Comparison of ENCODE assay signal across 8 cellular contexts in genomic region chr2:27723372-27724144, GRCh38. TPM values are rescaled to one million over a fixed set of nuclear protein-coding genes. Genes with fewer than 3 reads are reported as not detected.
DNase-seq lines count a peak whose midpoint lies in the region; ATAC-seq, FAIRE-seq and TF ChIP-seq lines count a peak whose summit lies in the region.

No MANE protein-coding gene starts in this region.

- H3K79me2 ChIP-seq in GM23338 (replicated peaks; ENCODE audit: insufficient read depth) (no peaks in the 10 kb centered on the region), OCI-LY1 (ENCODE audit: insufficient read depth, low read length) (no peaks in the 10 kb centered on the region)

- no peak overlapping the region for H3K9ac ChIP-seq in OCI-LY1 (ENCODE audit: low read length)
- peak overlapping the region in 1 of 2 donors; percentile 10 for H3K9ac ChIP-seq in kidney (ENCODE audit: low read length in 2 of 2)

- H2AFZ ChIP-seq in GM23338 (peak overlapping the region; percentile 60; the same call in 1 of the 2 replicates), OCI-LY1 (ENCODE audit: low read length) (no peak overlapping the region)

- H3K27me3 Mint-ChIP-seq in GM23338 (ENCODE audit: insufficient read depth, low read depth, poor library complexity), result peaks cover 3% of the 10 kb centered on the region

- peaks cover 36% of the 10 kb centered on the region for H3K4me1 Mint-ChIP-seq in GM23338

- DNase-seq in COLO829 (ENCODE audit: low spot score) (peak; percentile 59), GM23338 (ENCODE audit: low spot score) (peak; percentile 93), kidney (no peak), spleen (no peak), DMS153 treated with DMSO at 0.1 percent for 48 hours (lab: John Stamatoyannopoulos, UW; ENCODE audit: unreplicated experiment) (no peak)
- peak; percentile 7 for DNase-seq in central memory CD4-positive, alpha-beta T cell

- no peaks in the 10 kb centered on the region for H3K27me3 ChIP-seq in GM23338 (ENCODE audit: insufficient read depth)
- no peaks in the 10 kb centered on the region for H3K27me3 ChIP-seq in OCI-LY1 (ENCODE audit: insufficient read depth, low read length)
- no peaks in the 10 kb centered on the region for H3K27me3 ChIP-seq in spleen (replicated peaks in 1 of 7)

- no peak for TF ChIP-seq POLR2A in spleen (IDR thresholded peaks at IDR 0.05)

- ATAC-seq in GM23338 (peak; percentile 88), HG03139 (IDR thresholded peaks at IDR 0.05; ENCODE audit: unreplicated experiment) (no peak)

- H3K4me3 ChIP-seq in GM23338 (no peak overlapping the region), OCI-LY1 (ENCODE audit: low read depth, low read length, poor library complexity, severe bottlenecking) (no peak overlapping the region), kidney (ENCODE audit: low read length in 2 of 2) (no peak overlapping the region), spleen (no peak overlapping the region)

- H3K36me3 ChIP-seq in GM23338 (ENCODE audit: insufficient read depth), result no peaks in the 10 kb centered on the region
- H3K36me3 ChIP-seq in OCI-LY1 (ENCODE audit: insufficient read depth, low read length), result no peaks in the 10 kb centered on the region
- no peaks in the 10 kb centered on the region for H3K36me3 ChIP-seq in kidney (ENCODE audit: control insufficient read depth in 1 of 2, insufficient read depth in 2 of 2, low read length in 2 of 2)
- no peaks in the 10 kb centered on the region for H3K36me3 ChIP-seq in spleen

- H4K20me1 ChIP-seq in GM23338 (replicated peaks; ENCODE audit: insufficient read depth) (no peaks in the 10 kb centered on the region), OCI-LY1 (ENCODE audit: insufficient read depth, low read length) (no peaks in the 10 kb centered on the region)

- H3K9me3 ChIP-seq in OCI-LY1 (ENCODE audit: low read length) (no peaks in the 10 kb centered on the region), kidney (ENCODE audit: control insufficient read depth in 1 of 2, low read length in 2 of 2) (no peaks in the 10 kb centered on the region), spleen (no peaks in the 10 kb centered on the region)

- WGBS in spleen, 5 donors, result 36 to 50% (median 42%) methylated on average over 8 to 11 of the region's 11 CpGs

- H3K27ac ChIP-seq in GM23338 (ENCODE audit: low read depth), result no peak overlapping the region
- H3K27ac ChIP-seq in OCI-LY1 (ENCODE audit: low read depth, low read length, poor library complexity, severe bottlenecking), result no peak overlapping the region
- peak overlapping the region; percentile 15 to 78 for H3K27ac ChIP-seq in kidney (ENCODE audit: low read depth in 2 of 2, low read length in 2 of 2)
- H3K27ac ChIP-seq in spleen, result peak overlapping the region in 6 of 8 donors; percentile 39 to 82 (median 64)

- peak overlapping the region; percentile 45; the same call in 1 of the 2 replicates for H3K4me2 ChIP-seq in GM23338
- no peak overlapping the region for H3K4me2 ChIP-seq in OCI-LY1 (ENCODE audit: low read length)

- H3K4me1 ChIP-seq in GM23338 (ENCODE audit: insufficient read depth) (peaks cover 17% of the 10 kb centered on the region), OCI-LY1 (ENCODE audit: insufficient read depth, low read length, severe bottlenecking) (no peaks in the 10 kb centered on the region), kidney (ENCODE audit: control insufficient read depth in 1 of 2, insufficient read depth in 1 of 2, low read depth in 1 of 2, low read length in 2 of 2) (peaks cover 19 to 26% of the 10 kb centered on the region in 2 donors), spleen (peaks cover 9 to 41% (median 29%) of the 10 kb centered on the region in 6 donors)

- intact Hi-C loops in kidney (cut with DNase I), result no loop called here
- intact Hi-C loops in spleen (cut with DNase I; ENCODE audit: low total_unique reads), result no loop called here

- peak; percentile 71 to 73 for TF ChIP-seq CTCF in GM23338 (conservative IDR thresholded peaks at IDR 0.05; ENCODE audit: low read depth in 2 of 2)
- TF ChIP-seq CTCF in OCI-LY1 (IDR thresholded peaks at IDR 0.05; ENCODE audit: low read length), result peak; percentile 74
- TF ChIP-seq CTCF in kidney (IDR thresholded peaks at IDR 0.05; ENCODE audit: borderline replicate concordance, extremely low read depth, insufficient read depth), result peak; percentile 85
- peak; percentile 47 to 87 (median 75) for TF ChIP-seq CTCF in spleen (IDR thresholded peaks at IDR 0.05 in 8 of 11, conservative IDR thresholded peaks at IDR 0.05 in 3 of 11)

- H3K4me3 Mint-ChIP-seq in GM23338, result peak overlapping the region; percentile 14; the same call in 1 of the 3 replicates

- H3K27ac Mint-ChIP-seq in GM23338, result peak overlapping the region; percentile 91

- H3F3A ChIP-seq in GM23338 (replicated peaks; ENCODE audit: low read depth) (no peaks in the 10 kb centered on the region), OCI-LY1 (ENCODE audit: insufficient read depth, low read length) (no peaks in the 10 kb centered on the region)

- no peaks in the 10 kb centered on the region for H3K9me3 Mint-ChIP-seq in GM23338

- FAIRE-seq in kidney (lab: Jason Lieb, UNC), result peak; percentile 8

- H3K9me2 ChIP-seq in GM23338 (ENCODE audit: insufficient read depth) (no peaks in the 10 kb centered on the region), OCI-LY1 (ENCODE audit: low read depth, low read length) (no peaks in the 10 kb centered on the region)

- H3K36me3 Mint-ChIP-seq in GM23338 (ENCODE audit: low read depth), result no peaks in the 10 kb centered on the region

TF ChIP-seq in GM23338, 12 proteins besides CTCF, POLR2A, EP300 and RAD21:
- TF ChIP-seq STAT1 (IDR thresholded peaks at IDR 0.05; ENCODE audit: unreplicated experiment) (no peak), ZNF462 (CRISPR knock-in tag; IDR thresholded peaks at IDR 0.05) (0 out of 2 replicates have a peak, but pooled peaks have one; percentile 28)

RNA-seq across cellular contexts. Expression of gene MRPL33, which starts 48.0 kb away (rescaled TPM):
- total RNA-seq in GM23338 (2014; rRNA removed; shearing (Covaris generic)), result 80.5 and 83.9 TPM in 2 replicates
- polyA plus RNA-seq in GM23338 (2016; fragmentation: Nextera tagmentation; extraction: Ambion mirVana), result 292 and 310 TPM in 2 replicates
- total RNA-seq in kidney, result 107 TPM
- 312 TPM for polyA plus RNA-seq in kidney (ENCODE audit: insufficient read depth, low read depth, low replicate concordance)
- total RNA-seq in spleen, result 10 to 100 TPM; 48.3 to 94.6 (median 69.2) TPM
- polyA plus RNA-seq in spleen, result 100 to 1,000 TPM in 2 of 3 donors, 10 to 100 TPM in 1; 95.6 to 166 (median 131) TPM

RNA-seq across cellular contexts. Expression of gene SLC4A1AP, which starts 59.9 kb away (rescaled TPM):
- 19.0 and 24.3 TPM in 2 replicates for total RNA-seq in GM23338 (2014; rRNA removed; shearing (Covaris generic))
- polyA plus RNA-seq in GM23338 (2016; fragmentation: Nextera tagmentation; extraction: Ambion mirVana), result 25.2 and 29.2 TPM in 2 replicates
- 20.9 TPM for total RNA-seq in kidney
- 19.1 TPM for polyA plus RNA-seq in kidney (ENCODE audit: insufficient read depth, low read depth, low replicate concordance)
- total RNA-seq in spleen, result 10 to 100 TPM; 17.3 to 25.4 (median 21.4) TPM
- polyA plus RNA-seq in spleen, result 10 to 100 TPM; 10.5 to 13.5 (median 11.1) TPM

Comparison
In these comparisons a context has a peak if more than half of its experiments do, and no peak if none do; other contexts are left out.
1. DNase-seq: peak in COLO829 (single experiment), GM23338 (single experiment) and central memory CD4-positive, alpha-beta T cell (single experiment); none in kidney (single experiment), spleen (single experiment) and DMS153 treated with DMSO at 0.1 percent for 48 hours (single experiment).
2. H3K27ac ChIP-seq: peak in kidney (2 of 2) and spleen (6 of 8); none in GM23338 (single experiment) and OCI-LY1 (single experiment).
3. Peak in every context shown above with its lines, with median percentiles within 50 percentile points of each other: CTCF ChIP-seq.